Comparison of ENCODE assay signal across 22 cellular contexts in the genomic region with DNA sequence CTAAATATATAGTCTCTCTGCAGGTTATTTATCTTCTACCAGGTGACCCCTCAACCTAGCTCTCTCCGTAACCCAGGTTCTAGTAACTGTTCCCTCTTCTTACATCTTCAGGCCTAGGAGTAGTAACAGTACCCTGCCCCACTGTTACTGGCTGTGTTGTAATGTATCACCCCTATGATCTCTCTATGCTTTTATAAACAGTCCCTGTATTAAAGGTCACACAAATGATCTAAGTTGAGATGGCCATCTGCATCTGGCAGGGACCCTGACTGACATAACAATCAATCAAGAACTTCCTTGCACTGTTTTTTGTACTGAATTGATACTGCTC.
"Had no signal": no experiment of that assay in that cellular context is flagged by ENCODE, and none has a peak within 500 bp of the region (broad histone marks: within the 10 kb centered on the region; RNA-seq: fewer than 3 reads in every experiment).

No MANE protein-coding gene starts in this region.

- H3K27me3 Mint-ChIP-seq: activated T-cell treated with anti-CD3 and anti-CD28 coated beads, Interleukin-2, amount 50 U/mL, for 24 hours had no signal

- H3K27ac ChIP-seq: body of pancreas, heart left ventricle, left ventricle myocardium inferior, tibial artery had no signal

- H3K4me3 Mint-ChIP-seq: activated CD8-positive, alpha-beta T cell treated with anti-CD3 and anti-CD28 coated beads, Interleukin-2, amount 10 ng/mL, durations not matched to agents 7 days and 5 days; activated naive CD8-positive, alpha-beta T cell treated with anti-CD3 and anti-CD28 coated beads, Interleukin-2, amount 10 ng/mL, durations not matched to agents 7 days and 5 days; activated T-cell treated with anti-CD3 and anti-CD28 coated beads, Interleukin-2, amount 50 U/mL, for 24 hours had no signal

- DNase-seq: activated CD4-positive, alpha-beta T cell treated with anti-CD3 and anti-CD28 coated beads for 48 hours; activated CD4-positive, CD25-positive, alpha-beta regulatory T cell; activated CD8-positive, alpha-beta T cell treated with anti-CD3 and anti-CD28 coated beads, Interleukin-2, amount 10 ng/mL, durations not matched to agents 7 days and 5 days; activated naive CD4-positive, alpha-beta T cell treated with Interleukin-2 at 50 U/mL for 16 hours; activated naive CD8-positive, alpha-beta T cell treated with anti-CD3 and anti-CD28 coated beads, Interleukin-2, amount 10 ng/mL, durations not matched to agents 7 days and 5 days; activated T-cell treated with anti-CD3 and anti-CD28 coated beads, Interleukin-2, amount 50 U/mL, for 24 hours; amygdala; body of pancreas; caudate nucleus; erythroblast; foreskin melanocyte; heart left ventricle; kidney glomerular epithelial cell; left ventricle myocardium inferior; mammary epithelial cell; occipital lobe; stimulated activated CD4-positive, alpha-beta T cell treated with anti-CD3 and anti-CD28 coated beads, Interleukin-1b, Interleukin-23, amount 100 ng/mL, for 48 hours; stimulated activated naive CD8-positive, alpha-beta T cell treated with anti-CD3 and anti-CD28 coated beads, Interleukin-15, Interleukin-2, amounts not matched to agents 100 U/mL and 50 U/mL, for 24 hours; substantia nigra; T1000; tibial artery had no signal

- H3K9me3 Mint-ChIP-seq: activated T-cell treated with anti-CD3 and anti-CD28 coated beads, Interleukin-2, amount 50 U/mL, for 24 hours; activated T-helper 2 cell treated with anti-CD3 and anti-CD28 coated beads, Interferon-gamma antibody, Interleukin-2, Interleukin-4, amounts not matched to agents 10 μg/mL and 5 μg/mL and 100 μg/mL, durations not matched to agents 14 hours and 24 hours and 36 hours had no signal

- H3K4me3 ChIP-seq: body of pancreas, heart left ventricle, left ventricle myocardium inferior, tibial artery had no signal

- H3K27ac Mint-ChIP-seq: activated CD8-positive, alpha-beta T cell treated with anti-CD3 and anti-CD28 coated beads, Interleukin-2, amount 10 ng/mL, durations not matched to agents 7 days and 5 days; activated naive CD8-positive, alpha-beta T cell treated with anti-CD3 and anti-CD28 coated beads, Interleukin-2, amount 10 ng/mL, durations not matched to agents 7 days and 5 days; activated T-cell treated with anti-CD3 and anti-CD28 coated beads, Interleukin-2, amount 50 U/mL, for 24 hours; activated T-helper 2 cell treated with anti-CD3 and anti-CD28 coated beads, Interferon-gamma antibody, Interleukin-2, Interleukin-4, amounts not matched to agents 10 μg/mL and 5 μg/mL and 100 μg/mL, durations not matched to agents 14 hours and 24 hours and 36 hours had no signal

- ATAC-seq: activated CD8-positive, alpha-beta T cell treated with anti-CD3 and anti-CD28 coated beads, Interleukin-2, amount 10 ng/mL, durations not matched to agents 7 days and 5 days; body of pancreas; heart left ventricle; stimulated activated naive CD8-positive, alpha-beta T cell treated with anti-CD3 and anti-CD28 coated beads, Interleukin-15, Interleukin-2, amounts not matched to agents 100 U/mL and 50 U/mL, for 24 hours had no signal

- H3K36me3 Mint-ChIP-seq: activated naive CD8-positive, alpha-beta T cell treated with anti-CD3 and anti-CD28 coated beads, Interleukin-2, amount 10 ng/mL, durations not matched to agents 7 days and 5 days had no signal

- H3K27me3 ChIP-seq: body of pancreas, heart left ventricle, tibial artery had no signal
